10 cellular contexts compared by ENCODE assay signal in genomic region chr1:172724746-172725613, GRCh38.
DNase-seq lines count a peak whose midpoint lies in the region; ATAC-seq, FAIRE-seq and TF ChIP-seq lines count a peak whose summit lies in the region.
"Had no signal": no experiment of that assay in that cellular context is flagged by ENCODE, and none has a peak within 500 bp of the region (broad histone marks: within the 10 kb centered on the region; RNA-seq: fewer than 3 reads in every experiment).

No MANE protein-coding gene starts in this region.

- H3K27me3 Mint-ChIP-seq in natural killer cell treated with Interleukin-12 subunit alpha and Interleukin-12 subunit beta and Interleukin-15 and Interleukin-18, amount 100 ng/mL, for 72 hours, result no peaks in the 10 kb centered on the region

- no peaks in the 10 kb centered on the region for H4K20me1 ChIP-seq in Loucy (ENCODE audit: insufficient read depth, low read length, poor library complexity, severe bottlenecking)

- no peak overlapping the region for H3K4me2 ChIP-seq in Loucy (ENCODE audit: low read depth, low read length, poor library complexity, severe bottlenecking)

- TF ChIP-seq CTCF in Loucy (conservative IDR thresholded peaks at IDR 0.05; ENCODE audit: low read length) (no peak), colonic mucosa (IDR thresholded peaks at IDR 0.05) (no peak)

- H3K9me3 Mint-ChIP-seq in natural killer cell treated with Interleukin-12 subunit alpha and Interleukin-12 subunit beta and Interleukin-15 and Interleukin-18, amount 100 ng/mL, for 72 hours, result peaks cover 4% of the 10 kb centered on the region

- peaks cover 46 to 56% of the 10 kb centered on the region in 2 donors for H3K4me1 Mint-ChIP-seq in natural killer cell treated with Interleukin-12 subunit alpha and Interleukin-12 subunit beta and Interleukin-15 and Interleukin-18, amount 100 ng/mL, for 72 hours (ENCODE audit: low read depth in 2 of 2)
- H3K4me1 Mint-ChIP-seq: brain had no signal

- peak overlapping the region; percentile 54 for H3K4me3 Mint-ChIP-seq in natural killer cell treated with Interleukin-12 subunit alpha and Interleukin-12 subunit beta and Interleukin-15 and Interleukin-18, amount 100 ng/mL, for 72 hours
- H3K4me3 Mint-ChIP-seq: brain had no signal

- DNase-seq in GM19239 (ENCODE audit: insufficient read length, low spot score), result no peak
- no peak for DNase-seq in natural killer cell treated with Interleukin-12 subunit alpha and Interleukin-12 subunit beta and Interleukin-15 and Interleukin-18, amount 100 ng/mL, for 72 hours (ENCODE audit: low spot score)
- DNase-seq in activated CD4-positive, alpha-beta T cell treated with anti-CD3 and anti-CD28 coated beads for 4 hours, result no peak
- DNase-seq in colonic mucosa, result no peak
- no peak for DNase-seq in G401 (ENCODE audit: low spot score)
- DNase-seq: stimulated activated naive CD4-positive, alpha-beta T cell; T-helper 9 cell had no signal

- H3K27ac Mint-ChIP-seq in natural killer cell treated with Interleukin-12 subunit alpha and Interleukin-12 subunit beta and Interleukin-15 and Interleukin-18, amount 100 ng/mL, for 72 hours, result peak overlapping the region; percentile 67 to 73
- H3K27ac Mint-ChIP-seq: brain had no signal

- intact Hi-C loops in colonic mucosa (cut with DNase I), result loop anchor here (5.0 kb wide), 1 partner anchor 273 kb away; no protein-coding TSS in a partner anchor

- peak; percentile 80 for ATAC-seq in HG02852 (IDR thresholded peaks at IDR 0.05; ENCODE audit: unreplicated experiment)
- peak in 1 of 2 donors; percentile 63 for ATAC-seq in natural killer cell treated with Interleukin-12 subunit alpha and Interleukin-12 subunit beta and Interleukin-15 and Interleukin-18, amount 100 ng/mL, for 72 hours

- no peaks in the 10 kb centered on the region for H3K9me2 ChIP-seq in Loucy (replicated peaks; ENCODE audit: low read depth, low read length)

- H3K27me3 ChIP-seq in Loucy (ENCODE audit: insufficient read depth, low read length, poor library complexity, severe bottlenecking), result no peaks in the 10 kb centered on the region
- H3K27me3 ChIP-seq in colonic mucosa, result no peaks in the 10 kb centered on the region

- no peaks in the 10 kb centered on the region for H3F3A ChIP-seq in Loucy (ENCODE audit: low read depth)

- no peaks in the 10 kb centered on the region for H3K79me2 ChIP-seq in Loucy (ENCODE audit: insufficient read depth, low read length)

- peak overlapping the region; percentile 10; the same call in 1 of the 2 replicates for H2AFZ ChIP-seq in Loucy (ENCODE audit: low read length)

- H3K4me1 ChIP-seq in Loucy (ENCODE audit: insufficient read depth, low read length, poor library complexity, severe bottlenecking) (peaks cover 33% of the 10 kb centered on the region), colonic mucosa (no peaks in the 10 kb centered on the region)

- FAIRE-seq in GM19239 (lab: Jason Lieb, UNC), result peak; percentile 82

- H3K36me3 ChIP-seq in Loucy (ENCODE audit: insufficient read depth, low read length), result no peaks in the 10 kb centered on the region
- H3K36me3 ChIP-seq in colonic mucosa, result no peaks in the 10 kb centered on the region

- peaks cover 14% of the 10 kb centered on the region for H3K36me3 Mint-ChIP-seq in natural killer cell treated with Interleukin-12 subunit alpha and Interleukin-12 subunit beta and Interleukin-15 and Interleukin-18, amount 100 ng/mL, for 72 hours
- H3K36me3 Mint-ChIP-seq: brain had no signal

- H3K4me3 ChIP-seq in Loucy (ENCODE audit: low read length, poor library complexity, severe bottlenecking), result no peak overlapping the region
- no peak overlapping the region for H3K4me3 ChIP-seq in colonic mucosa

- no peak overlapping the region for H3K27ac ChIP-seq in colonic mucosa

- no peak overlapping the region for H3K9ac ChIP-seq in Loucy (ENCODE audit: low read depth, low read length, poor library complexity, severe bottlenecking)
- H3K9ac ChIP-seq in colonic mucosa (ENCODE audit: low read depth in 2 of 2, low read length in 2 of 2), result no peak overlapping the region

- H3K9me3 ChIP-seq in Loucy (ENCODE audit: insufficient read depth, low read depth, low read length) (peaks cover 13% of the 10 kb centered on the region; the same call in 1 of the 2 replicates), colonic mucosa (no peaks in the 10 kb centered on the region)

- in situ Hi-C loops in G401 (cut with HindIII; ENCODE audit: low sequenced_read_pairs), result no loop called here
